Comparison of ENCODE assay signal across 19 cellular contexts in genomic region chr3:13161771-13162535, GRCh38.
DNase-seq lines count a peak whose midpoint lies in the region; ATAC-seq, FAIRE-seq and TF ChIP-seq lines count a peak whose summit lies in the region.
"Had no signal": no experiment of that assay in that cellular context is flagged by ENCODE, and none has a peak within 500 bp of the region (broad histone marks: within the 10 kb centered on the region; RNA-seq: fewer than 3 reads in every experiment).

No MANE protein-coding gene starts in this region.

- no TSS peak for BruUV-seq in Caco-2 (replicated peaks; lab: Mats Ljungman, UMichigan)

- H3K9me3 ChIP-seq in upper lobe of right lung (no peaks in the 10 kb centered on the region), Caco-2 (no peaks in the 10 kb centered on the region)

- no peak for FAIRE-seq in GM19239 (lab: Jason Lieb, UNC)
- FAIRE-seq: GM18507 had no signal

- CTCF ChIA-PET in activated naive CD4-positive, alpha-beta T cell treated with anti-CD3 and anti-CD28 coated beads, Interleukin-2, amount 10 ng/mL, durations not matched to agents 7 days and 5 days (lab: Charles Lee): no interaction called here
- CTCF ChIA-PET in WTC11 (lab: Charles Lee) (interaction anchor here (0.9 to 3.4 kb wide), 9 partner anchors 10 to 299 kb away, joined by 3 to 20 read pairs (median 5); no protein-coding TSS in a partner anchor), Caco-2 (lab: Charles Lee) (no interaction called here)

- no peak overlapping the region for H3K27ac ChIP-seq in upper lobe of right lung

- no peaks in the 10 kb centered on the region for H3K36me3 Mint-ChIP-seq in activated naive CD4-positive, alpha-beta T cell treated with anti-CD3 and anti-CD28 coated beads, Interleukin-2, amount 10 ng/mL, durations not matched to agents 7 days and 5 days
- H3K36me3 Mint-ChIP-seq in activated naive CD4-positive, alpha-beta T cell treated with anti-CD3 and anti-CD28 coated beads, Interleukin-2, amount 50 U/mL, for 72 hours: no peaks in the 10 kb centered on the region
- H3K36me3 Mint-ChIP-seq in WTC11 (0 out of 2 replicates have a peak, but pooled peaks cover 4% of the 10 kb centered on the region), Caco-2 (ENCODE audit: insufficient read depth, unreplicated experiment) (no peaks in the 10 kb centered on the region)

- POLR2A ChIA-PET in WTC11 (lab: Charles Lee): no interaction called here
- POLR2A ChIA-PET in Caco-2 (lab: Charles Lee): no interaction called here

- DNase-seq in activated naive CD4-positive, alpha-beta T cell treated with anti-CD3 and anti-CD28 coated beads, Interleukin-2, amount 10 ng/mL, durations not matched to agents 7 days and 5 days: peak; percentile 18
- no peak for DNase-seq in activated naive CD4-positive, alpha-beta T cell treated with anti-CD3 and anti-CD28 coated beads, Interleukin-2, amount 50 U/mL, for 72 hours (ENCODE audit: low spot score in 2 of 2)
- DNase-seq in WTC11 (ENCODE audit: low spot score) (no peak), mesenteric fat pad (ENCODE audit: low spot score) (peak; percentile 85), upper lobe of right lung (peak; percentile 57), GM19239 (ENCODE audit: insufficient read length, low spot score) (no peak), Caco-2 (no peak)
- DNase-seq: 8988T, DMS53, KG1, NCI-H1417, NCI-H2029, NCI-H510A, NCI-H82, SHP77 had no signal

- no peaks in the 10 kb centered on the region for H3K27me3 ChIP-seq in upper lobe of right lung
- H3K27me3 ChIP-seq in Caco-2 (replicated peaks; ENCODE audit: control insufficient read depth, insufficient read depth, low read length): peaks cover 3% of the 10 kb centered on the region; the same call in 1 of the 2 replicates

- peaks cover 24% of the 10 kb centered on the region for H3K27me3 Mint-ChIP-seq in activated naive CD4-positive, alpha-beta T cell treated with anti-CD3 and anti-CD28 coated beads, Interleukin-2, amount 10 ng/mL, durations not matched to agents 7 days and 5 days
- H3K27me3 Mint-ChIP-seq in WTC11 (ENCODE audit: low read depth) (no peaks in the 10 kb centered on the region), Caco-2 (ENCODE audit: insufficient read depth, unreplicated experiment) (peaks cover 18% of the 10 kb centered on the region)

- no peak for TF ChIP-seq CTCF in WTC11 (IDR thresholded peaks at IDR 0.05)
- no peak for TF ChIP-seq CTCF in upper lobe of right lung (IDR thresholded peaks at IDR 0.05)
- TF ChIP-seq CTCF in Caco-2 (IDR thresholded peaks at IDR 0.05; ENCODE audit: insufficient read depth in 1 of 2, low read depth in 1 of 2, low read length in 1 of 2, severe bottlenecking in 1 of 2, unreplicated experiment in 1 of 2): no peak

- ATAC-seq in activated naive CD4-positive, alpha-beta T cell treated with anti-CD3 and anti-CD28 coated beads, Interleukin-2, amount 50 U/mL, for 72 hours: no peak
- ATAC-seq in WTC11 (peak; percentile 28), upper lobe of right lung (no peak), HG02763 (IDR thresholded peaks at IDR 0.05; ENCODE audit: unreplicated experiment) (no peak)
- ATAC-seq: HCT116, Panc1 had no signal

- intact Hi-C loops in upper lobe of right lung (cut with DNase I) (no loop called here), Caco-2 (cut with micrococcal nuclease; ENCODE audit: unreplicated experiment) (no loop called here)

- no peak overlapping the region for H3K4me3 Mint-ChIP-seq in activated naive CD4-positive, alpha-beta T cell treated with anti-CD3 and anti-CD28 coated beads, Interleukin-2, amount 10 ng/mL, durations not matched to agents 7 days and 5 days
- no peak overlapping the region for H3K4me3 Mint-ChIP-seq in WTC11
- H3K4me3 Mint-ChIP-seq in Caco-2 (ENCODE audit: unreplicated experiment): no peak overlapping the region

- H3K4me1 Mint-ChIP-seq in activated naive CD4-positive, alpha-beta T cell treated with anti-CD3 and anti-CD28 coated beads, Interleukin-2, amount 10 ng/mL, durations not matched to agents 7 days and 5 days: no peaks in the 10 kb centered on the region
- peaks cover 68% of the 10 kb centered on the region for H3K4me1 Mint-ChIP-seq in WTC11
- no peaks in the 10 kb centered on the region for H3K4me1 Mint-ChIP-seq in Caco-2 (ENCODE audit: low read depth, unreplicated experiment)

- no peaks in the 10 kb centered on the region for H3K36me3 ChIP-seq in upper lobe of right lung
- H3K36me3 ChIP-seq in Caco-2 (ENCODE audit: control insufficient read depth, insufficient read depth, low read length): no peaks in the 10 kb centered on the region

- H3K4me3 ChIP-seq in upper lobe of right lung (no peak overlapping the region), Caco-2 (ENCODE audit: low read depth, low read length) (no peak overlapping the region)

- no peak overlapping the region for H3K27ac Mint-ChIP-seq in activated naive CD4-positive, alpha-beta T cell treated with anti-CD3 and anti-CD28 coated beads, Interleukin-2, amount 10 ng/mL, durations not matched to agents 7 days and 5 days
- H3K27ac Mint-ChIP-seq in activated naive CD4-positive, alpha-beta T cell treated with anti-CD3 and anti-CD28 coated beads, Interleukin-2, amount 50 U/mL, for 72 hours: no peak overlapping the region
- H3K27ac Mint-ChIP-seq in WTC11: peak overlapping the region; percentile 93
- no peak overlapping the region for H3K27ac Mint-ChIP-seq in Caco-2 (ENCODE audit: unreplicated experiment)

- no peaks in the 10 kb centered on the region for H3K9me3 Mint-ChIP-seq in activated naive CD4-positive, alpha-beta T cell treated with anti-CD3 and anti-CD28 coated beads, Interleukin-2, amount 10 ng/mL, durations not matched to agents 7 days and 5 days
- H3K9me3 Mint-ChIP-seq in activated naive CD4-positive, alpha-beta T cell treated with anti-CD3 and anti-CD28 coated beads, Interleukin-2, amount 50 U/mL, for 72 hours: no peaks in the 10 kb centered on the region
- H3K9me3 Mint-ChIP-seq in WTC11 (peaks cover 4% of the 10 kb centered on the region; the same call in 1 of the 2 replicates), Caco-2 (ENCODE audit: unreplicated experiment) (peaks cover 2% of the 10 kb centered on the region)

- H3K4me1 ChIP-seq in upper lobe of right lung (no peaks in the 10 kb centered on the region), Caco-2 (no peaks in the 10 kb centered on the region)

TF ChIP-seq in WTC11, 78 proteins besides CTCF, POLR2A, EP300 and RAD21 (continues in another document):
- TF ChIP-seq NFATC4 (CRISPR knock-in tag; IDR thresholded peaks at IDR 0.05) (no peak), EMX1 (CRISPR knock-in tag; IDR thresholded peaks at IDR 0.05) (no peak), ZNF317 (CRISPR knock-in tag; IDR thresholded peaks at IDR 0.05; ENCODE audit: borderline replicate concordance, low read depth) (no peak), AFF4 (CRISPR knock-in tag; IDR thresholded peaks at IDR 0.05; ENCODE audit: borderline replicate concordance) (no peak), ATF3 (CRISPR knock-in tag; conservative IDR thresholded peaks at IDR 0.05) (no peak), ZBTB43 (CRISPR knock-in tag; IDR thresholded peaks at IDR 0.05) (no peak), PREB (CRISPR knock-in tag; IDR thresholded peaks at IDR 0.05; ENCODE audit: borderline replicate concordance) (no peak), ZNF396 (CRISPR knock-in tag; IDR thresholded peaks at IDR 0.05; ENCODE audit: borderline replicate concordance) (no peak)

Comparison
In these comparisons a context has a peak if more than half of its experiments do, and no peak if none do; other contexts are left out.
1. DNase-seq: peak in activated naive CD4-positive, alpha-beta T cell treated with anti-CD3 and anti-CD28 coated beads, Interleukin-2, amount 10 ng/mL, durations not matched to agents 7 days and 5 days (single experiment), mesenteric fat pad (single experiment) and upper lobe of right lung (single experiment); none in activated naive CD4-positive, alpha-beta T cell treated with anti-CD3 and anti-CD28 coated beads, Interleukin-2, amount 50 U/mL, for 72 hours (0 of 2), WTC11 (single experiment), GM19239 (single experiment) and Caco-2 (0 of 2).